In the genomic region with DNA sequence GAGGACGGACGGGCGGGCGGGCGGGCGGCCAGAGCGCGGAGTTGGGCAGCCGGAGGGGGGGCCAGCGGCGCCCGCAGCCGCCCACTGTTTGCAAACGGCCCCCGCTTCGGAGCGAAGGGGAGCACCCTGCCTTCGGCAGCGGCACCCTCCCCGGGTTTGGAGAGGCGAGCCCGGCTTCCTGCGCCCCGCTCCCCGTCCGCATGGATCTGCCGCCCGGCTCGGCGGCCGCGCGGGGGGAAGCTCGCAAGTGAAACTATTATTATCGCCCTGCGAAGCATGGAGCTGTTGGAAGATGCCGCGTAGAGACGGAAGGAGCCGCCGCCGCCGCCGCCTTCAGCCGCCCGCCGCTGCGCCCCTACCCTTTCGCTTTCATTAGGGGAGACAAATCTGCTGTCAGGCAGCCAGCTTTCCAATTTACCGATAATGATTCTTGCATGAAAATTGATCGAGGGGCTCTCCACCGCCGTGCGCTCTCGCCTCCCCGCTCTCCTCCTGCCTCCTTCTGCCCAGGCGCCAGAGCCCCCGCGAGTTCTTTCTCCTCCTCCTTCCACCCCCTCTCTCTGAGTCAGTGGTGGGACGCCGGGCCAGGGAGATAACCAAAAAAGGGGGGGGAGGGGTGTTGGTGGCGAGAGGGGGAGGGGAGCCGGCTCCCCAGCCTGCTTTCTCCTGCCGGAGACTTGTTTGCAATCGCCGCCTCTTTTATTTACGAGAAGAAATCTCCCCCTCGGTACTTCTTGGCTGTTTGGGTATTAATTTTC, we compare ENCODE assay signal across 8 cellular contexts. TPM values are rescaled to one million over a fixed set of nuclear protein-coding genes. Genes with fewer than 3 reads are reported as not detected.
DNase-seq lines count a peak whose midpoint lies in the region; ATAC-seq and TF ChIP-seq lines count a peak whose summit lies in the region.

No MANE protein-coding gene starts in this region.

- H3K9ac ChIP-seq in KMS-11, result peak overlapping the region; percentile 29; the same call in 1 of the 2 replicates

- H3K36me3 ChIP-seq in KMS-11 (ENCODE audit: insufficient read depth) (no peaks in the 10 kb centered on the region), brain microvascular endothelial cell (replicated peaks) (no peaks in the 10 kb centered on the region)

- in situ Hi-C loops in brain microvascular endothelial cell (cut with HindIII; ENCODE audit: low pct_ligation_motif_present, low sequenced_read_pairs), result no loop called here

- TF ChIP-seq CTCF in KMS-11 (conservative IDR thresholded peaks at IDR 0.05; ENCODE audit: low read depth, low read length), result no peak
- TF ChIP-seq CTCF in brain microvascular endothelial cell (IDR thresholded peaks at IDR 0.05; ENCODE audit: low read depth, low read length, missing control alignments), result no peak

- H3K4me2 ChIP-seq in KMS-11, result peak overlapping the region; percentile 98

- H4K20me1 ChIP-seq in KMS-11 (ENCODE audit: insufficient read depth), result no peaks in the 10 kb centered on the region

- H3K27me3 ChIP-seq in KMS-11 (ENCODE audit: insufficient read depth, low read depth), result peaks cover 57% of the 10 kb centered on the region
- H3K27me3 ChIP-seq in brain microvascular endothelial cell (replicated peaks), result no peaks in the 10 kb centered on the region

- peak overlapping the region; percentile 71 for H2AFZ ChIP-seq in KMS-11 (ENCODE audit: low read depth)

- no peak overlapping the region for H3K27ac ChIP-seq in KMS-11
- peak overlapping the region; percentile 68 for H3K27ac ChIP-seq in brain microvascular endothelial cell

- no peak overlapping the region for H3K4me3 ChIP-seq in KMS-11 (IDR thresholded peaks at IDR 0.05; ENCODE audit: insufficient read depth, low read depth, low read length)
- H3K4me3 ChIP-seq in brain microvascular endothelial cell (ENCODE audit: low read depth, low read length), result peak overlapping the region; percentile 68

- DNase-seq in D341Med (ENCODE audit: low spot score) (peak; percentile 77), UCSD-AML1 (lab: John Stamatoyannopoulos, UW; ENCODE audit: unreplicated experiment) (peak; percentile 81), brain microvascular endothelial cell (peak; percentile 55), iris pigment epithelial cell (ENCODE audit: low read depth) (peak; percentile 77)
- DNase-seq in stimulated activated CD4-positive, alpha-beta T cell treated with anti-CD3 and anti-CD28 coated beads, Interleukin-1b, Interleukin-23, amount 100 ng/mL, for 24 hours (ENCODE audit: low read depth in 4 of 4, low spot score in 1 of 4), result peak in 3 of 4 experiments; percentile 37 to 66 (median 54)

- ATAC-seq in esophagus mucosa, result no peak
- no peak for ATAC-seq in GM21515 (IDR thresholded peaks at IDR 0.05; ENCODE audit: unreplicated experiment)

- no peaks in the 10 kb centered on the region for H3K79me2 ChIP-seq in KMS-11 (ENCODE audit: insufficient read depth, low read depth)

- H3K4me1 ChIP-seq in KMS-11 (ENCODE audit: low read depth, poor library complexity, severe bottlenecking), result peaks cover 38% of the 10 kb centered on the region

RNA-seq across cellular contexts. Expression of a gene that starts 58.2 kb away (rescaled TPM):
- 23.9 TPM for total RNA-seq in esophagus mucosa
